ENCODE assay signal across 8 cellular contexts in genomic region chrX:53682885-53683555, GRCh38. TPM values are rescaled to one million over a fixed set of nuclear protein-coding genes. Genes with fewer than 3 reads are reported as not detected.
A peak's percentile ranks its signal among the peaks of the same experiment; 100 is the strongest.
DNase-seq lines count a peak whose midpoint lies in the region; ATAC-seq and TF ChIP-seq lines count a peak whose summit lies in the region.

No MANE protein-coding gene starts in this region.

- peak overlapping the region; percentile 97 for H3K27ac ChIP-seq in cardiac muscle cell
- peak overlapping the region; percentile 88 to 92 for H3K27ac ChIP-seq in esophagus (ENCODE audit: low read depth in 2 of 2, low read length in 1 of 2)

- H3K4me3 Mint-ChIP-seq in activated CD4-positive, alpha-beta T cell treated with anti-CD3 and anti-CD28 coated beads, Interleukin-2, amount 10 ng/mL, durations not matched to agents 7 days and 5 days, result peak overlapping the region; percentile 78
- H3K4me3 Mint-ChIP-seq in neural crest cell, result peak overlapping the region; percentile 99

- WGBS in esophagus, 2 donors, result 1 to 29% methylated on average over 24 of the region's 24 CpGs

- H3K4me1 Mint-ChIP-seq in activated CD4-positive, alpha-beta T cell treated with anti-CD3 and anti-CD28 coated beads, Interleukin-2, amount 10 ng/mL, durations not matched to agents 7 days and 5 days, result peaks cover 36% of the 10 kb centered on the region
- H3K4me1 Mint-ChIP-seq in neural crest cell, result peaks cover 24% of the 10 kb centered on the region

- peak overlapping the region; percentile 54 for H3K4me3 ChIP-seq in cardiac muscle cell
- peak overlapping the region; percentile 53 to 75 for H3K4me3 ChIP-seq in esophagus (ENCODE audit: low read depth in 1 of 2, low read length in 2 of 2)

- no peaks in the 10 kb centered on the region for H3K27me3 ChIP-seq in cardiac muscle cell
- H3K27me3 ChIP-seq in esophagus (ENCODE audit: control insufficient read depth in 1 of 2, insufficient read depth in 2 of 2, low read length in 2 of 2), result no peaks in the 10 kb centered on the region

- H3K36me3 Mint-ChIP-seq in activated CD4-positive, alpha-beta T cell treated with anti-CD3 and anti-CD28 coated beads, Interleukin-2, amount 10 ng/mL, durations not matched to agents 7 days and 5 days (ENCODE audit: low read depth), result peaks cover 38% of the 10 kb centered on the region
- peaks cover 16% of the 10 kb centered on the region for H3K36me3 Mint-ChIP-seq in neural crest cell (ENCODE audit: low read depth)

- CTCF ChIA-PET in activated CD4-positive, alpha-beta T cell treated with anti-CD3 and anti-CD28 coated beads, Interleukin-2, amount 10 ng/mL, durations not matched to agents 7 days and 5 days (lab: Charles Lee), result interaction anchor here (1.0 to 1.5 kb wide), 2 partner anchors 8 to 12 kb away, joined by 3 to 5 read pairs; no protein-coding TSS in a partner anchor

- POLR2A ChIA-PET in activated CD4-positive, alpha-beta T cell treated with anti-CD3 and anti-CD28 coated beads, Interleukin-2, amount 10 ng/mL, durations not matched to agents 7 days and 5 days (lab: Charles Lee), result interaction anchor here (2.5 kb wide), 1 partner anchor 32 kb away, joined by 19 read pairs; no protein-coding TSS in a partner anchor

- H3K27ac Mint-ChIP-seq in activated CD4-positive, alpha-beta T cell treated with anti-CD3 and anti-CD28 coated beads, Interleukin-2, amount 10 ng/mL, durations not matched to agents 7 days and 5 days, result peak overlapping the region; percentile 97
- H3K27ac Mint-ChIP-seq in neural crest cell (ENCODE audit: unreplicated experiment), result peak overlapping the region; percentile 99

- H3K9me3 ChIP-seq in cardiac muscle cell (ENCODE audit: low read depth) (no peaks in the 10 kb centered on the region), esophagus (ENCODE audit: control insufficient read depth in 2 of 2, insufficient read depth in 1 of 2, low read depth in 1 of 2, low read length in 1 of 2) (peaks cover 0 to 2% of the 10 kb centered on the region in 2 donors)

- H3K36me3 ChIP-seq in cardiac muscle cell, result peaks cover 5% of the 10 kb centered on the region
- H3K36me3 ChIP-seq in esophagus (ENCODE audit: control insufficient read depth in 2 of 2, insufficient read depth in 2 of 2, low read length in 1 of 2), result no peaks in the 10 kb centered on the region

- no peaks in the 10 kb centered on the region for H3K27me3 Mint-ChIP-seq in activated CD4-positive, alpha-beta T cell treated with anti-CD3 and anti-CD28 coated beads, Interleukin-2, amount 10 ng/mL, durations not matched to agents 7 days and 5 days
- H3K27me3 Mint-ChIP-seq in neural crest cell (ENCODE audit: low read depth), result peaks cover 3% of the 10 kb centered on the region

- ATAC-seq in GM19395 (IDR thresholded peaks at IDR 0.05; ENCODE audit: unreplicated experiment) (no peak), HG03342 (IDR thresholded peaks at IDR 0.05; ENCODE audit: unreplicated experiment) (no peak)

- intact Hi-C loops in cardiac septum (cut with DNase I), result no loop called here

- TF ChIP-seq CTCF in cardiac muscle cell (IDR thresholded peaks at IDR 0.05; ENCODE audit: low read depth, low read length), result no peak
- no peak for TF ChIP-seq CTCF in neural crest cell (conservative IDR thresholded peaks at IDR 0.05)

- H3K4me1 ChIP-seq in cardiac muscle cell (ENCODE audit: low read depth) (no peaks in the 10 kb centered on the region), esophagus (ENCODE audit: control insufficient read depth in 2 of 2, insufficient read depth in 2 of 2, low read length in 1 of 2) (no peaks in the 10 kb centered on the region)

- DNase-seq in cardiac muscle cell (ENCODE audit: low read depth in 1 of 2, low spot score in 1 of 2), result peak; percentile 58 to 59
- no peak for DNase-seq in cardiac septum (ENCODE audit: low spot score)
- DNase-seq in NCI-H226, result peak; percentile 57
- DNase-seq in activated CD4-positive, alpha-beta T cell treated with anti-CD3 and anti-CD28 coated beads, Interleukin-2, amount 10 ng/mL, durations not matched to agents 7 days and 5 days, result peak; percentile 55
- DNase-seq in neural crest cell (ENCODE audit: low read depth, low spot score), result peak; percentile 21

- no peaks in the 10 kb centered on the region for H3K9me3 Mint-ChIP-seq in activated CD4-positive, alpha-beta T cell treated with anti-CD3 and anti-CD28 coated beads, Interleukin-2, amount 10 ng/mL, durations not matched to agents 7 days and 5 days
- no peaks in the 10 kb centered on the region for H3K9me3 Mint-ChIP-seq in neural crest cell

RNA-seq across cellular contexts. Expression of gene HUWE1, which starts 3.5 kb away (rescaled TPM):
- total RNA-seq in cardiac muscle cell, result 105 and 163 TPM in 2 replicates
- polyA plus RNA-seq in cardiac muscle cell, result 56.0 and 72.3 TPM in 2 replicates
- total RNA-seq in cardiac septum, result 177 TPM
- 100 to 1,000 TPM; 235 to 251 TPM for total RNA-seq in activated CD4-positive, alpha-beta T cell treated with anti-CD3 and anti-CD28 coated beads, Interleukin-2, amount 10 ng/mL, durations not matched to agents 7 days and 5 days
- polyA plus RNA-seq in esophagus, result 10 to 100 TPM; 30.4 to 34.9 TPM
- total RNA-seq in neural crest cell, result 241 and 245 TPM in 2 replicates
